ENCODE assay signal across 17 cellular contexts in genomic region chr2:240701736-240702639, GRCh38. TPM values are rescaled to one million over a fixed set of nuclear protein-coding genes. Genes with fewer than 3 reads are reported as not detected.
DNase-seq lines count a peak whose midpoint lies in the region; ATAC-seq and TF ChIP-seq lines count a peak whose summit lies in the region.
"Had no signal": no experiment of that assay in that cellular context is flagged by ENCODE, and none has a peak within 500 bp of the region (broad histone marks: within the 10 kb centered on the region; RNA-seq: fewer than 3 reads in every experiment).

No MANE protein-coding gene starts in this region.

- peaks cover 8% of the 10 kb centered on the region in 2 donors for H3K4me1 Mint-ChIP-seq in natural killer cell treated with Interleukin-12 subunit alpha and Interleukin-12 subunit beta and Interleukin-15 and Interleukin-18, amount 100 ng/mL, for 72 hours (ENCODE audit: low read depth in 2 of 2)
- peaks cover 8 to 15% of the 10 kb centered on the region in 2 donors for H3K4me1 Mint-ChIP-seq in natural killer cell
- H3K4me1 Mint-ChIP-seq in neural progenitor cell, result peaks cover 7% of the 10 kb centered on the region

- no peaks in the 10 kb centered on the region for H4K20me1 ChIP-seq in neural progenitor cell (ENCODE audit: low read depth)

- no peaks in the 10 kb centered on the region for H3K36me3 Mint-ChIP-seq in natural killer cell treated with Interleukin-12 subunit alpha and Interleukin-12 subunit beta and Interleukin-15 and Interleukin-18, amount 100 ng/mL, for 72 hours
- no peaks in the 10 kb centered on the region for H3K36me3 Mint-ChIP-seq in natural killer cell
- no peaks in the 10 kb centered on the region for H3K36me3 Mint-ChIP-seq in neural progenitor cell
- H3K36me3 Mint-ChIP-seq: IgD-negative memory B cell had no signal

- H3K4me3 ChIP-seq in heart left ventricle, result no peak overlapping the region
- no peak overlapping the region for H3K4me3 ChIP-seq in neural progenitor cell
- H3K4me3 ChIP-seq: HAP-1 had no signal

- POLR2A ChIA-PET in GM10248 (lab: Yijun Ruan, JAX), result no interaction called here

- H3K79me2 ChIP-seq in neural progenitor cell (ENCODE audit: low read depth), result no peaks in the 10 kb centered on the region

- intact Hi-C loops in natural killer cell (cut with micrococcal nuclease) (loop anchor here (10.0 kb wide), 1 partner anchor 187 kb away; no protein-coding TSS in a partner anchor), heart left ventricle (cut with DNase I) (loop anchor here in 9 of 10 donors (5.0 to 10.0 kb wide), 4 partner anchors 107 to 197 kb away; no protein-coding TSS in a partner anchor)

- H3K9me3 Mint-ChIP-seq in natural killer cell treated with Interleukin-12 subunit alpha and Interleukin-12 subunit beta and Interleukin-15 and Interleukin-18, amount 100 ng/mL, for 72 hours, result no peaks in the 10 kb centered on the region
- H3K9me3 Mint-ChIP-seq in natural killer cell (no peaks in the 10 kb centered on the region), neural progenitor cell (no peaks in the 10 kb centered on the region)
- H3K9me3 Mint-ChIP-seq: IgD-negative memory B cell had no signal

- DNase-seq in natural killer cell treated with Interleukin-12 subunit alpha and Interleukin-12 subunit beta and Interleukin-15 and Interleukin-18, amount 100 ng/mL, for 72 hours (ENCODE audit: low spot score), result peak; percentile 40
- DNase-seq in natural killer cell (no peak), heart left ventricle (peak in 3 of 5 donors; percentile 18 to 62 (median 20)), neural progenitor cell (ENCODE audit: low spot score) (no peak), GM10248 (ENCODE audit: extremely low spot score) (no peak), NCI-H2196 (lab: John Stamatoyannopoulos, UW; ENCODE audit: unreplicated experiment) (no peak)
- no peak for DNase-seq in stimulated activated CD4-positive, alpha-beta T cell treated with anti-CD3 and anti-CD28 coated beads, Interleukin-1b, Interleukin-23, amount 100 ng/mL, for 48 hours
- DNase-seq: DMS153; NCI-H187 treated with DMSO at 0.1 percent for 48 hours; NCI-H446 treated with DMSO at 0.1 percent for 48 hours; NK-92 treated with Interleukin-12 subunit alpha and Interleukin-12 subunit beta, amount 100 ng/mL, for 24 hours had no signal

- no peak overlapping the region for H2AFZ ChIP-seq in neural progenitor cell (replicated peaks)

- no peak overlapping the region for H3K4me2 ChIP-seq in neural progenitor cell

- CTCF ChIA-PET in GM10248 (lab: Yijun Ruan, JAX), result interaction anchor here (1.0 kb wide), 1 partner anchor 188 kb away, joined by 3 read pairs; no protein-coding TSS in a partner anchor

- no peaks in the 10 kb centered on the region for H3K9me3 ChIP-seq in heart left ventricle
- H3K9me3 ChIP-seq in neural progenitor cell (ENCODE audit: low read depth), result no peaks in the 10 kb centered on the region
- H3K9me3 ChIP-seq: Caco-2, HAP-1 had no signal

- no peaks in the 10 kb centered on the region for H3F3A ChIP-seq in neural progenitor cell (ENCODE audit: low read depth)

- peaks cover 0 to 7% (median 0%) of the 10 kb centered on the region in 12 donors for H3K4me1 ChIP-seq in heart left ventricle
- H3K4me1 ChIP-seq in neural progenitor cell, result no peaks in the 10 kb centered on the region
- H3K4me1 ChIP-seq: Caco-2, HAP-1 had no signal

- TF ChIP-seq CTCF in natural killer cell (IDR thresholded peaks at IDR 0.05) (no peak), heart left ventricle (IDR thresholded peaks at IDR 0.05) (no peak), neural progenitor cell (IDR thresholded peaks at IDR 0.05) (no peak), GM10248 (IDR thresholded peaks at IDR 0.05; ENCODE audit: control extremely low read depth, extremely low read depth, low read depth, missing control alignments) (no peak)

- no peak overlapping the region for H3K4me3 Mint-ChIP-seq in natural killer cell treated with Interleukin-12 subunit alpha and Interleukin-12 subunit beta and Interleukin-15 and Interleukin-18, amount 100 ng/mL, for 72 hours
- H3K4me3 Mint-ChIP-seq in natural killer cell (no peak overlapping the region), neural progenitor cell (peak overlapping the region; percentile 69)
- H3K4me3 Mint-ChIP-seq: IgD-negative memory B cell had no signal

- H3K27me3 Mint-ChIP-seq in natural killer cell treated with Interleukin-12 subunit alpha and Interleukin-12 subunit beta and Interleukin-15 and Interleukin-18, amount 100 ng/mL, for 72 hours, result peaks cover 14 to 19% of the 10 kb centered on the region in 2 donors
- peaks cover 11 to 13% of the 10 kb centered on the region in 2 donors for H3K27me3 Mint-ChIP-seq in natural killer cell (ENCODE audit: low read depth in 2 of 2)
- H3K27me3 Mint-ChIP-seq in neural progenitor cell (ENCODE audit: insufficient read depth, low read depth), result peaks cover 5% of the 10 kb centered on the region

- H3K9ac ChIP-seq in neural progenitor cell, result no peak overlapping the region

- H3K27me3 ChIP-seq in heart left ventricle (peaks cover 0 to 36% (median 0%) of the 10 kb centered on the region in 9 donors), neural progenitor cell (no peaks in the 10 kb centered on the region)

- no peak for TF ChIP-seq POLR2A in heart left ventricle (IDR thresholded peaks at IDR 0.05)

- 88 to 90% (median 88%) methylated on average over 11 to 30 of the region's 30 CpGs for WGBS in heart left ventricle, 4 donors

- H3K36me3 ChIP-seq in heart left ventricle (no peaks in the 10 kb centered on the region), neural progenitor cell (no peaks in the 10 kb centered on the region)
- H3K36me3 ChIP-seq: HAP-1 had no signal

- no peak for ATAC-seq in natural killer cell treated with Interleukin-12 subunit alpha and Interleukin-12 subunit beta and Interleukin-15 and Interleukin-18, amount 100 ng/mL, for 72 hours
- no peak for ATAC-seq in natural killer cell
- ATAC-seq in heart left ventricle, result no peak

- no peak overlapping the region for H3K27ac Mint-ChIP-seq in natural killer cell treated with Interleukin-12 subunit alpha and Interleukin-12 subunit beta and Interleukin-15 and Interleukin-18, amount 100 ng/mL, for 72 hours
- H3K27ac Mint-ChIP-seq in natural killer cell (no peak overlapping the region), neural progenitor cell (no peak overlapping the region)
- H3K27ac Mint-ChIP-seq: IgD-negative memory B cell had no signal

- no peak overlapping the region for H3K27ac ChIP-seq in heart left ventricle
- H3K27ac ChIP-seq in neural progenitor cell, result no peak overlapping the region

RNA-seq across cellular contexts. Expression of gene AQP12A, which starts 10.3 kb away (rescaled TPM):
- total RNA-seq in natural killer cell treated with Interleukin-12 subunit alpha and Interleukin-12 subunit beta and Interleukin-15 and Interleukin-18, amount 100 ng/mL, for 72 hours, result not detected
- total RNA-seq in natural killer cell (not detected), heart left ventricle (not detected), neural progenitor cell (ENCODE audit: low replicate concordance) (not detected in 2 replicates)
- polyA plus RNA-seq in heart left ventricle, result not detected
- total RNA-seq: Caco-2, HT1080, LHCN-M2, OCI-LY7 had no signal
- polyA plus RNA-seq: IgD-negative memory B cell had no signal

RNA-seq across cellular contexts. Expression of gene AQP12B, which starts 19.3 kb away (rescaled TPM):
- total RNA-seq in natural killer cell treated with Interleukin-12 subunit alpha and Interleukin-12 subunit beta and Interleukin-15 and Interleukin-18, amount 100 ng/mL, for 72 hours, result not detected
- not detected for total RNA-seq in natural killer cell
- not detected for total RNA-seq in heart left ventricle
- polyA plus RNA-seq in heart left ventricle, result not detected
- total RNA-seq in neural progenitor cell (ENCODE audit: low replicate concordance), result not detected in 2 replicates
- total RNA-seq: Caco-2, HT1080, LHCN-M2, OCI-LY7 had no signal
- polyA plus RNA-seq: IgD-negative memory B cell had no signal

Comparison
In these comparisons a context has a peak if more than half of its experiments do, and no peak if none do; other contexts are left out.
1. DNase-seq: peak in natural killer cell treated with Interleukin-12 subunit alpha and Interleukin-12 subunit beta and Interleukin-15 and Interleukin-18, amount 100 ng/mL, for 72 hours (single experiment) and heart left ventricle (3 of 5); none in natural killer cell (single experiment), neural progenitor cell (single experiment), GM10248 (single experiment), stimulated activated CD4-positive, alpha-beta T cell treated with anti-CD3 and anti-CD28 coated beads, Interleukin-1b, Interleukin-23, amount 100 ng/mL, for 48 hours (single experiment) and NCI-H2196 (single experiment).